ENCODE assay signal across 33 cellular contexts in the genomic region with DNA sequence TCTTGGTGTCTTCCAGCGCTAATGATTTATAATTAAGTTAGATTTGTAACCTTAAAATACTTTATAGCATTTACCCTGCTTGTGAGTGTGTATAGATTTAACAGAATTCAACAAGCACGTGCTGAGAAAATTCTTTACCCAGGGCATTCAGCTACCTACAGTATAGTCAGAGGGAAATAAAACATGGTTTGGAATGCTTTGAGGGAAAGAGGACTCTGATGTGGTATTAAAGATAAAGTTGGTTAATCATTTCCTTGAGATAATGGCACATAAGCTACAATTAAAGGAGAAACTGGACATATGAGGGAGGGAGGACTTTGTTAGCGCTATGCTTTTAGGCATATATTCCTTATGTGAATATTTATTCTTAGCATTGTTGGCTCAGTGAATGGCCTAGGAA. TPM values are rescaled to one million over a fixed set of nuclear protein-coding genes. Genes with fewer than 3 reads are reported as not detected.
"Had no signal": no experiment of that assay in that cellular context is flagged by ENCODE, and none has a peak within 500 bp of the region (broad histone marks: within the 10 kb centered on the region; RNA-seq: fewer than 3 reads in every experiment).

No MANE protein-coding gene starts in this region.

- DNase-seq: activated CD4-positive, alpha-beta T cell treated with anti-CD3 and anti-CD28 coated beads for 48 hours; activated CD4-positive, alpha-beta T cell treated with anti-CD3 and anti-CD28 coated beads, Interleukin-2, amount 50 U/mL, for 4 hours; activated CD4-positive, CD25-positive, alpha-beta regulatory T cell treated with anti-CD3 and anti-CD28 coated beads, Interleukin-2, amount 50 U/mL, for 72 hours; activated CD8-positive, alpha-beta memory T cell treated with anti-CD3 and anti-CD28 coated beads, Interleukin-2, amount 50 U/mL, for 48 hours; activated CD8-positive, alpha-beta T cell treated with anti-CD3 and anti-CD28 coated beads, Interleukin-2, amount 10 ng/mL, durations not matched to agents 7 days and 5 days; activated gamma-delta T cell; activated naive CD4-positive, alpha-beta T cell treated with anti-CD3 and anti-CD28 coated beads for 36 hours; activated naive CD8-positive, alpha-beta T cell treated with anti-CD3 and anti-CD28 coated beads for 36 hours; activated T-cell treated with anti-CD3 and anti-CD28 coated beads, Interleukin-2, amount 50 U/mL, for 24 hours; adrenal gland; aorta; central memory CD4-positive, alpha-beta T cell; IMR-90; KBM-7; NCI-H1092; NCI-H1417; NCI-H2029; NCI-H2107; NCI-H345; NCI-H510A; NCI-H526 treated with DMSO at 0.1 percent for 48 hours; NK-92 treated with Interleukin-12 subunit alpha and Interleukin-12 subunit beta, amount 100 ng/mL, for 24 hours; OCI-M1; RPMI8226; SJCRH30; SK-N-SH; T-helper 17 cell; T-helper 9 cell had no signal

- H3K27ac ChIP-seq: adrenal gland, SJCRH30 had no signal

- H3K4me1 ChIP-seq: adrenal gland, SJCRH30 had no signal

- H3K4me2 ChIP-seq: SK-N-SH had no signal

- H3K27me3 ChIP-seq: adrenal gland, SJCRH30 had no signal

- H3K4me3 ChIP-seq: adrenal gland, SJCRH30 had no signal

- H3K27ac Mint-ChIP-seq: activated CD8-positive, alpha-beta T cell treated with anti-CD3 and anti-CD28 coated beads, Interleukin-2, amount 10 ng/mL, durations not matched to agents 7 days and 5 days; activated naive CD4-positive, alpha-beta T cell treated with anti-CD3 and anti-CD28 coated beads for 36 hours; activated naive CD8-positive, alpha-beta T cell treated with anti-CD3 and anti-CD28 coated beads for 36 hours; activated T-cell treated with anti-CD3 and anti-CD28 coated beads, Interleukin-2, amount 50 U/mL, for 24 hours; T-helper 17 cell; WTC11 had no signal

- H3K4me3 Mint-ChIP-seq: activated CD8-positive, alpha-beta T cell treated with anti-CD3 and anti-CD28 coated beads, Interleukin-2, amount 10 ng/mL, durations not matched to agents 7 days and 5 days; activated naive CD4-positive, alpha-beta T cell treated with anti-CD3 and anti-CD28 coated beads for 36 hours; activated naive CD8-positive, alpha-beta T cell treated with anti-CD3 and anti-CD28 coated beads for 36 hours; activated T-cell treated with anti-CD3 and anti-CD28 coated beads, Interleukin-2, amount 50 U/mL, for 24 hours; T-helper 17 cell; WTC11 had no signal

- H3K36me3 ChIP-seq: adrenal gland, SJCRH30 had no signal

- H3K36me3 Mint-ChIP-seq: WTC11 had no signal

- H3K4me1 Mint-ChIP-seq: WTC11 had no signal

- H3K9me2 ChIP-seq: SK-N-SH had no signal

- H3K27me3 Mint-ChIP-seq: T-helper 17 cell had no signal

- H3K9me3 ChIP-seq: adrenal gland, SJCRH30, SK-N-SH had no signal

- ATAC-seq: activated CD8-positive, alpha-beta T cell treated with anti-CD3 and anti-CD28 coated beads, Interleukin-2, amount 10 ng/mL, durations not matched to agents 7 days and 5 days; Panc1; Right ventricle myocardium inferior; T-helper 17 cell; WTC11 had no signal

RNA-seq across cellular contexts. Expression of gene IL12RB2, which starts 26.4 kb away (rescaled TPM):
- total RNA-seq: IMR-90, LHCN-M2, MCF 10A, SJCRH30 had no signal
- polyA plus RNA-seq: IMR-90, SK-N-SH had no signal
